Comparison of ENCODE assay signal across 1 cellular context in genomic region chr3:65811050-65811766, GRCh38.
TF ChIP-seq lines count a peak whose summit lies in the region.

No MANE protein-coding gene starts in this region.

TF ChIP-seq in SK-N-SH, 30 proteins besides CTCF, POLR2A, EP300 and RAD21 (continued from another document):
- TF ChIP-seq, protein P1, sequence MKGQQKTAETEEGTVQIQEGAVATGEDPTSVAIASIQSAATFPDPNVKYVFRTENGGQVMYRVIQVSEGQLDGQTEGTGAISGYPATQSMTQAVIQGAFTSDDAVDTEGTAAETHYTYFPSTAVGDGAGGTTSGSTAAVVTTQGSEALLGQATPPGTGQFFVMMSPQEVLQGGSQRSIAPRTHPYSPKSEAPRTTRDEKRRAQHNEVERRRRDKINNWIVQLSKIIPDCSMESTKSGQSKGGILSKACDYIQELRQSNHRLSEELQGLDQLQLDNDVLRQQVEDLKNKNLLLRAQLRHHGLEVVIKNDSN (IDR thresholded peaks at IDR 0.05; ENCODE audit: borderline replicate concordance, low read depth) = no peak
- TF ChIP-seq SIN3A (IDR thresholded peaks at IDR 0.05; ENCODE audit: borderline replicate concordance, low read depth, low read length) = no peak
- TF ChIP-seq TAF1 (IDR thresholded peaks at IDR 0.05; ENCODE audit: borderline replicate concordance, low read depth, low read length) = no peak
- TF ChIP-seq TEAD4 (IDR thresholded peaks at IDR 0.05; ENCODE audit: borderline replicate concordance, insufficient read depth) = no peak
- TF ChIP-seq MEF2A (IDR thresholded peaks at IDR 0.05; ENCODE audit: borderline replicate concordance, low read depth) = no peak
TF ChIP-seq in SK-N-SH: peak in this region for 0.
